In genomic region chr10:97849101-97849490, GRCh38 we compare ENCODE assay signal across 9 cellular contexts. TPM values are rescaled to one million over a fixed set of nuclear protein-coding genes. Genes with fewer than 3 reads are reported as not detected.
DNase-seq lines count a peak whose midpoint lies in the region; ATAC-seq and TF ChIP-seq lines count a peak whose summit lies in the region.
"Had no signal": no experiment of that assay in that cellular context is flagged by ENCODE, and none has a peak within 500 bp of the region (broad histone marks: within the 10 kb centered on the region; RNA-seq: fewer than 3 reads in every experiment).

No MANE protein-coding gene starts in this region.

- intact Hi-C loops in activated CD4-positive, alpha-beta T cell treated with anti-CD3 and anti-CD28 coated beads, Interleukin-2, amount 10 ng/mL, durations not matched to agents 24 days and 14 days (cut with micrococcal nuclease), result no loop called here

- H3K79me2 ChIP-seq in OCI-LY1 (ENCODE audit: insufficient read depth, low read length), result no peaks in the 10 kb centered on the region

- H3K4me1 ChIP-seq in OCI-LY1 (ENCODE audit: insufficient read depth, low read length, severe bottlenecking), result no peaks in the 10 kb centered on the region

- no peaks in the 10 kb centered on the region for H3K36me3 Mint-ChIP-seq in activated CD4-positive, alpha-beta T cell treated with anti-CD3 and anti-CD28 coated beads, Interleukin-2, amount 10 ng/mL, durations not matched to agents 24 days and 14 days (ENCODE audit: low read depth)
- peaks cover 0 to 3% of the 10 kb centered on the region in 2 donors for H3K36me3 Mint-ChIP-seq in stimulated activated naive B cell treated with anti-CD40 and anti-IgM and Interleukin-4, amounts not matched to agents 10 μg/mL and 1 μg/mL and 100 μg/mL, for 72 hours

- no peak overlapping the region for H2AFZ ChIP-seq in OCI-LY1 (ENCODE audit: low read length)

- no peaks in the 10 kb centered on the region for H3K36me3 ChIP-seq in OCI-LY1 (ENCODE audit: insufficient read depth, low read length)

- no peak overlapping the region for H3K9ac ChIP-seq in OCI-LY1 (ENCODE audit: low read length)

- TF ChIP-seq CTCF in OCI-LY1 (IDR thresholded peaks at IDR 0.05; ENCODE audit: low read length), result no peak

- peak overlapping the region; percentile 94 for H3K4me3 Mint-ChIP-seq in activated CD4-positive, alpha-beta T cell treated with anti-CD3 and anti-CD28 coated beads, Interleukin-2, amount 10 ng/mL, durations not matched to agents 24 days and 14 days
- H3K4me3 Mint-ChIP-seq in stimulated activated naive B cell treated with anti-CD40 and anti-IgM and Interleukin-4, amounts not matched to agents 10 μg/mL and 1 μg/mL and 100 μg/mL, for 72 hours, result peak overlapping the region; percentile 80 to 82

- H3F3A ChIP-seq in OCI-LY1 (ENCODE audit: insufficient read depth, low read length), result no peaks in the 10 kb centered on the region

- peaks cover 34% of the 10 kb centered on the region for H3K4me1 Mint-ChIP-seq in activated CD4-positive, alpha-beta T cell treated with anti-CD3 and anti-CD28 coated beads, Interleukin-2, amount 10 ng/mL, durations not matched to agents 24 days and 14 days
- peaks cover 9 to 16% of the 10 kb centered on the region in 2 donors for H3K4me1 Mint-ChIP-seq in stimulated activated naive B cell treated with anti-CD40 and anti-IgM and Interleukin-4, amounts not matched to agents 10 μg/mL and 1 μg/mL and 100 μg/mL, for 72 hours

- no peaks in the 10 kb centered on the region for H3K9me3 Mint-ChIP-seq in activated CD4-positive, alpha-beta T cell treated with anti-CD3 and anti-CD28 coated beads, Interleukin-2, amount 10 ng/mL, durations not matched to agents 24 days and 14 days
- no peaks in the 10 kb centered on the region for H3K9me3 Mint-ChIP-seq in stimulated activated naive B cell treated with anti-CD40 and anti-IgM and Interleukin-4, amounts not matched to agents 10 μg/mL and 1 μg/mL and 100 μg/mL, for 72 hours

- H3K27me3 Mint-ChIP-seq in activated CD4-positive, alpha-beta T cell treated with anti-CD3 and anti-CD28 coated beads, Interleukin-2, amount 10 ng/mL, durations not matched to agents 24 days and 14 days, result peaks cover 5% of the 10 kb centered on the region
- peaks cover 43 to 44% of the 10 kb centered on the region in 2 donors for H3K27me3 Mint-ChIP-seq in stimulated activated naive B cell treated with anti-CD40 and anti-IgM and Interleukin-4, amounts not matched to agents 10 μg/mL and 1 μg/mL and 100 μg/mL, for 72 hours

- H4K20me1 ChIP-seq in OCI-LY1 (ENCODE audit: insufficient read depth, low read length), result no peaks in the 10 kb centered on the region

- ATAC-seq in stimulated activated naive B cell treated with anti-CD40 and anti-IgM and Interleukin-4, amounts not matched to agents 10 μg/mL and 1 μg/mL and 100 μg/mL, for 72 hours (replicated peaks), result peak; percentile 3 to 18
- ATAC-seq in HG03280 (IDR thresholded peaks at IDR 0.05; ENCODE audit: unreplicated experiment) (no peak), HG02970 (IDR thresholded peaks at IDR 0.05; ENCODE audit: low FRiP score, unreplicated experiment) (no peak)

- no peaks in the 10 kb centered on the region for H3K27me3 ChIP-seq in OCI-LY1 (ENCODE audit: insufficient read depth, low read length)

- no peaks in the 10 kb centered on the region for H3K9me3 ChIP-seq in OCI-LY1 (ENCODE audit: low read length)

- no peak overlapping the region for H3K27ac ChIP-seq in OCI-LY1 (ENCODE audit: low read depth, low read length, poor library complexity, severe bottlenecking)
- H3K27ac ChIP-seq in epithelial cell of prostate, result peak overlapping the region; percentile 24
- H3K27ac ChIP-seq: C4-2B had no signal

- DNase-seq in activated CD4-positive, alpha-beta T cell treated with anti-CD3 and anti-CD28 coated beads, Interleukin-2, amount 10 ng/mL, durations not matched to agents 24 days and 14 days, result no peak
- DNase-seq in activated CD4-positive, alpha-beta T cell treated with anti-CD3 and anti-CD28 coated beads, Interleukin-2, amount 50 U/mL, for 48 hours, result no peak
- DNase-seq in epithelial cell of prostate (ENCODE audit: low read depth, low spot score), result no peak
- no peak for DNase-seq in stimulated activated naive B cell treated with anti-CD40 and anti-IgM and Interleukin-4, amounts not matched to agents 10 μg/mL and 1 μg/mL and 100 μg/mL, for 72 hours
- no peak for DNase-seq in stimulated activated CD4-positive, alpha-beta T cell treated with anti-CD3 and anti-CD28 coated beads, Interleukin-4, amount 100 ng/mL, for 1 hour

- peak overlapping the region; percentile 39; the same call in 1 of the 2 replicates for H3K4me2 ChIP-seq in OCI-LY1 (ENCODE audit: low read length)

- peak overlapping the region; percentile 46 for H3K4me3 ChIP-seq in OCI-LY1 (ENCODE audit: low read depth, low read length, poor library complexity, severe bottlenecking)

- H3K9me2 ChIP-seq in OCI-LY1 (ENCODE audit: low read depth, low read length), result no peaks in the 10 kb centered on the region

- H3K27ac Mint-ChIP-seq in activated CD4-positive, alpha-beta T cell treated with anti-CD3 and anti-CD28 coated beads, Interleukin-2, amount 10 ng/mL, durations not matched to agents 24 days and 14 days, result peak overlapping the region; percentile 79
- H3K27ac Mint-ChIP-seq in stimulated activated naive B cell treated with anti-CD40 and anti-IgM and Interleukin-4, amounts not matched to agents 10 μg/mL and 1 μg/mL and 100 μg/mL, for 72 hours, result no peak overlapping the region

RNA-seq across cellular contexts. Expression of gene GOLGA7B, which starts 0.5 kb away (rescaled TPM):
- 0.33 and 0.37 TPM in 2 replicates for total RNA-seq in activated CD4-positive, alpha-beta T cell treated with anti-CD3 and anti-CD28 coated beads, Interleukin-2, amount 10 ng/mL, durations not matched to agents 24 days and 14 days

Comparison
In these comparisons a context has a peak if more than half of its experiments do, and no peak if none do; other contexts are left out.
1. ATAC-seq: peak in stimulated activated naive B cell treated with anti-CD40 and anti-IgM and Interleukin-4, amounts not matched to agents 10 μg/mL and 1 μg/mL and 100 μg/mL, for 72 hours (2 of 2); none in HG03280 (single experiment) and HG02970 (single experiment).